In the genomic region with DNA sequence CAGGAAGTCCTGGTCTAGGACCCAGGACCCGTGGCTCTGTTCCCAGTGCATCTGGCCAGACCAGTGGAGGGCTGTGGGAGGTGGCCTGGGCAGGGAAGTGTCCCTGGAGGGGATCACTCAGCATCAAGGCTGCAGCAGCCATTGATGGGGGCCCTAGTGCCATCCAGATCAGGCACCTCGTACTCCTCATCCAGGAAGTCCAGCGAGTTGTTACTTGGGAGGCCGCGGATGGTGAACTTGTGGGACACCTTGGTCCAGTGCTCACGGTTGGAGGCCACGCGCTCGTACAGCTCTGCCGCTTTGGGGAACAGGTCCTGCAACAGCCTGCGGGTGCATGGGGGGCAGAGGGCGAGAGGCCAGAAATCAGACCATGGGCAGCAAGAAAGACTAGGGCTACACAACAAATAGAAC, we compare ENCODE assay signal across 15 cellular contexts.
"Had no signal": no experiment of that assay in that cellular context is flagged by ENCODE, and none has a peak within 500 bp of the region (broad histone marks: within the 10 kb centered on the region; RNA-seq: fewer than 3 reads in every experiment).

No MANE protein-coding gene starts in this region.

- H3K9me3 ChIP-seq: body of pancreas, esophagus squamous epithelium, pancreas, SJSA1, upper lobe of left lung had no signal

- DNase-seq: activated CD4-positive, alpha-beta T cell treated with anti-CD3 and anti-CD28 coated beads, Interleukin-2, amount 10 ng/mL, durations not matched to agents 7 days and 5 days; amniotic stem cell; body of pancreas; central memory CD4-positive, alpha-beta T cell; effector CD8-positive, alpha-beta T cell; esophagus squamous epithelium; hippocampal formation; stimulated activated CD4-positive, alpha-beta T cell treated with anti-CD3 and anti-CD28 coated beads, Interleukin-4, amount 100 ng/mL, for 4 hours; stimulated activated CD8-positive, alpha-beta memory T cell treated with anti-CD3 and anti-CD28 coated beads, Interleukin-4, amount 100 ng/mL, for 48 hours; stimulated activated naive CD4-positive, alpha-beta T cell treated with Interleukin-2 at 50 U/mL for 16 hours; SW 1271 had no signal

- H3K36me3 ChIP-seq: pancreas, SJSA1, upper lobe of left lung had no signal

- ATAC-seq: activated T-helper 17 cell treated with anti-CD3 and anti-CD28 coated beads, Interleukin-2, amount 50 U/mL, for 72 hours; body of pancreas; pancreas had no signal

- H3K27ac ChIP-seq: body of pancreas, esophagus squamous epithelium, pancreas, SJSA1, upper lobe of left lung had no signal

- H3K4me3 ChIP-seq: body of pancreas, esophagus squamous epithelium, pancreas, SJSA1, upper lobe of left lung had no signal

- H3K27me3 ChIP-seq: body of pancreas, pancreas, SJSA1, upper lobe of left lung had no signal

- H3K4me1 ChIP-seq: body of pancreas, pancreas, SJSA1, upper lobe of left lung had no signal
